In genomic region chr16:89144681-89145080, GRCh38 we compare ENCODE assay signal across 31 cellular contexts. TPM values are rescaled to one million over a fixed set of nuclear protein-coding genes. Genes with fewer than 3 reads are reported as not detected.
"Had no signal": no experiment of that assay in that cellular context is flagged by ENCODE, and none has a peak within 500 bp of the region (broad histone marks: within the 10 kb centered on the region; RNA-seq: fewer than 3 reads in every experiment).

No MANE protein-coding gene starts in this region.

- DNase-seq: activated CD4-positive, alpha-beta memory T cell treated with anti-CD3 and anti-CD28 coated beads for 36 hours; activated CD4-positive, alpha-beta T cell treated with anti-CD3 and anti-CD28 coated beads, Interleukin-2, amount 10 ng/mL, durations not matched to agents 7 days and 5 days; activated CD4-positive, CD25-positive, alpha-beta regulatory T cell; activated CD8-positive, alpha-beta memory T cell treated with anti-CD3 and anti-CD28 coated beads for 24 hours; activated effector memory CD4-positive, alpha-beta T cell treated with anti-CD3 and anti-CD28 coated beads, Interleukin-2, amount 50 U/mL, for 16 hours; activated naive CD4-positive, alpha-beta T cell treated with Interleukin-2 at 50 U/mL for 16 hours; activated naive CD8-positive, alpha-beta T cell treated with anti-CD3 and anti-CD28 coated beads, Interleukin-2, amount 50 U/mL, for 24 hours; activated T-cell treated with anti-CD3 and anti-CD28 coated beads, Interleukin-2, amount 50 U/mL, for 4 hours; amniotic stem cell; body of pancreas; MG63; MV-4-11; NCI-H1092 treated with DMSO at 0.1 percent for 48 hours; NCI-H1417 treated with DMSO at 0.1 percent for 48 hours; NCI-H1694; NCI-H2029; NCI-H2107; NCI-H345; NCI-H510A; NCI-H69; NK-92 treated with Interleukin-12 subunit alpha and Interleukin-12 subunit beta, amount 100 ng/mL, for 24 hours; OCI-M1; RPMI8226; SHP77 had no signal

- H3K9me3 ChIP-seq: ascending aorta, MG63, SJSA1 had no signal

- H3K27me3 Mint-ChIP-seq: activated CD4-positive, alpha-beta memory T cell treated with anti-CD3 and anti-CD28 coated beads for 36 hours; activated CD4-positive, alpha-beta T cell treated with anti-CD3 and anti-CD28 coated beads, Interleukin-2, amount 10 ng/mL, durations not matched to agents 7 days and 5 days; activated naive CD8-positive, alpha-beta T cell treated with anti-CD3 and anti-CD28 coated beads, Interleukin-2, amount 50 U/mL, for 24 hours; central memory CD8-positive, alpha-beta T cell; T-cell had no signal

- H3K27me3 ChIP-seq: ascending aorta, body of pancreas, MG63, SJSA1 had no signal

- ATAC-seq: activated naive CD4-positive, alpha-beta T cell treated with anti-CD3 and anti-CD28 coated beads, Interleukin-2, amount 50 U/mL, for 72 hours; activated naive CD8-positive, alpha-beta T cell treated with anti-CD3 and anti-CD28 coated beads, Interleukin-2, amount 50 U/mL, for 24 hours; activated T-cell treated with anti-CD3 and anti-CD28 coated beads, Interleukin-2, amount 50 U/mL, for 4 hours; body of pancreas; T-cell had no signal

- H3K36me3 ChIP-seq: MG63 had no signal

- H3K27ac Mint-ChIP-seq: activated CD4-positive, alpha-beta memory T cell treated with anti-CD3 and anti-CD28 coated beads for 36 hours; activated naive CD8-positive, alpha-beta T cell treated with anti-CD3 and anti-CD28 coated beads, Interleukin-2, amount 50 U/mL, for 24 hours had no signal

- H3K9me3 Mint-ChIP-seq: activated naive CD8-positive, alpha-beta T cell treated with anti-CD3 and anti-CD28 coated beads, Interleukin-2, amount 50 U/mL, for 24 hours; central memory CD8-positive, alpha-beta T cell had no signal

- H3K4me1 ChIP-seq: ascending aorta, body of pancreas, SJSA1 had no signal

- H3K4me3 Mint-ChIP-seq: activated CD4-positive, alpha-beta memory T cell treated with anti-CD3 and anti-CD28 coated beads for 36 hours; activated CD4-positive, alpha-beta T cell treated with anti-CD3 and anti-CD28 coated beads, Interleukin-2, amount 10 ng/mL, durations not matched to agents 7 days and 5 days; activated naive CD8-positive, alpha-beta T cell treated with anti-CD3 and anti-CD28 coated beads, Interleukin-2, amount 50 U/mL, for 24 hours; activated T-cell treated with anti-CD3 and anti-CD28 coated beads, Interleukin-2, amount 50 U/mL, for 4 hours; central memory CD8-positive, alpha-beta T cell; T-cell had no signal

- H3K27ac ChIP-seq: ascending aorta, body of pancreas, SJSA1, VCaP had no signal

- H3K4me3 ChIP-seq: ascending aorta, body of pancreas, MG63, SJSA1 had no signal

- H3K4me1 Mint-ChIP-seq: activated CD4-positive, alpha-beta T cell treated with anti-CD3 and anti-CD28 coated beads, Interleukin-2, amount 10 ng/mL, durations not matched to agents 7 days and 5 days; activated naive CD8-positive, alpha-beta T cell treated with anti-CD3 and anti-CD28 coated beads, Interleukin-2, amount 50 U/mL, for 24 hours; central memory CD8-positive, alpha-beta T cell had no signal

RNA-seq across cellular contexts. Expression of gene CDH15, which starts 26.9 kb away (rescaled TPM):
- total RNA-seq: activated CD4-positive, alpha-beta memory T cell treated with anti-CD3 and anti-CD28 coated beads for 36 hours; activated CD4-positive, alpha-beta T cell treated with anti-CD3 and anti-CD28 coated beads, Interleukin-2, amount 10 ng/mL, durations not matched to agents 7 days and 5 days; activated T-cell treated with anti-CD3 and anti-CD28 coated beads, Interleukin-2, amount 50 U/mL, for 4 hours; ascending aorta; T-helper 2 cell treated with Interferon-gamma antibody and Interleukin-4, amounts not matched to agents 100 ng/mL and 5 ng/mL, for 36 hours had no signal

RNA-seq across cellular contexts. Expression of gene SLC22A31, which starts 55.7 kb away (rescaled TPM):
- total RNA-seq: ascending aorta, SJSA1 had no signal
